ENCODE assay signal across 19 cellular contexts in genomic region chr14:90521930-90522483, GRCh38.
A peak's percentile ranks its signal among the peaks of the same experiment; 100 is the strongest.
DNase-seq lines count a peak whose midpoint lies in the region; ATAC-seq, FAIRE-seq and TF ChIP-seq lines count a peak whose summit lies in the region.
"Had no signal": no experiment of that assay in that cellular context is flagged by ENCODE, and none has a peak within 500 bp of the region (broad histone marks: within the 10 kb centered on the region; RNA-seq: fewer than 3 reads in every experiment).

No MANE protein-coding gene starts in this region.

- peaks cover 5% of the 10 kb centered on the region for H3K4me1 Mint-ChIP-seq in astrocyte (ENCODE audit: low read depth, unreplicated experiment)
- H3K4me1 Mint-ChIP-seq: activated B cell treated with CpG ODN at 0.5 μM for 24 hours; activated naive CD4-positive, alpha-beta T cell treated with anti-CD3 and anti-CD28 coated beads, Interleukin-2, amount 50 U/mL, for 24 hours; CD8-positive, alpha-beta memory T cell; stimulated activated effector memory CD8-positive, alpha-beta T cell treated with anti-CD3 and anti-CD28 coated beads, Interleukin-12 subunit alpha, Interleukin-12 subunit beta, amount 100 ng/mL, for 72 hours had no signal

- FAIRE-seq in astrocyte (lab: Jason Lieb, UNC) = no peak

- no peaks in the 10 kb centered on the region; the same call in 1 of the 2 replicates for H3K9me3 ChIP-seq in BE2C
- H3K9me3 ChIP-seq in astrocyte (ENCODE audit: insufficient read depth, low read depth, low read length) = peaks cover 6% of the 10 kb centered on the region
- peaks cover 0 to 13% (median 9%) of the 10 kb centered on the region in 8 donors for H3K9me3 ChIP-seq in spleen

- H3K27me3 ChIP-seq in BE2C (no peaks in the 10 kb centered on the region), astrocyte (ENCODE audit: insufficient read depth, low read length) (no peaks in the 10 kb centered on the region), layer of hippocampus (ENCODE audit: control insufficient read depth, insufficient read depth, low read length) (no peaks in the 10 kb centered on the region), spleen (replicated peaks in 1 of 7) (peaks cover 0 to 17% (median 0%) of the 10 kb centered on the region in 7 donors)

- peak overlapping the region; percentile 41 for H3K4me3 ChIP-seq in BE2C (ENCODE audit: low read depth, low read length)
- H3K4me3 ChIP-seq in astrocyte (ENCODE audit: insufficient read depth, low read depth, low read length) = no peak overlapping the region
- H3K4me3 ChIP-seq in spleen = no peak overlapping the region
- H3K4me3 ChIP-seq: SK-N-MC had no signal

- H3K27ac Mint-ChIP-seq in astrocyte (ENCODE audit: unreplicated experiment) = no peak overlapping the region
- H3K27ac Mint-ChIP-seq: activated B cell treated with CpG ODN at 0.5 μM for 24 hours; activated naive CD4-positive, alpha-beta T cell treated with anti-CD3 and anti-CD28 coated beads, Interleukin-2, amount 50 U/mL, for 24 hours; dendritic cell treated with granulocyte-macrophage colony-stimulating factor and Interleukin-4, amounts not matched to agents 40 ng/mL and 50 ng/mL, for 4 days; mesothelial cell of epicardium; stimulated activated effector memory CD8-positive, alpha-beta T cell treated with anti-CD3 and anti-CD28 coated beads, Interleukin-12 subunit alpha, Interleukin-12 subunit beta, amount 100 ng/mL, for 72 hours had no signal

- 89 to 92% (median 90%) methylated on average over 13 to 18 of the region's 18 CpGs for WGBS in spleen, 5 donors

- peak overlapping the region; percentile 81 for H3K4me2 ChIP-seq in astrocyte (ENCODE audit: low read length)

- peaks cover 8% of the 10 kb centered on the region for H3K9me3 Mint-ChIP-seq in astrocyte (ENCODE audit: unreplicated experiment)
- H3K9me3 Mint-ChIP-seq: activated naive CD4-positive, alpha-beta T cell treated with anti-CD3 and anti-CD28 coated beads, Interleukin-2, amount 50 U/mL, for 24 hours had no signal

- in situ Hi-C loops in G401 (cut with HindIII; ENCODE audit: low sequenced_read_pairs) = no loop called here

- no peaks in the 10 kb centered on the region for H4K20me1 ChIP-seq in astrocyte (ENCODE audit: insufficient read depth, low read length)

- H2AFZ ChIP-seq in astrocyte (ENCODE audit: low read depth, low read length) = no peak overlapping the region

- H3K4me3 Mint-ChIP-seq in astrocyte (ENCODE audit: unreplicated experiment) = no peak overlapping the region
- H3K4me3 Mint-ChIP-seq: activated B cell treated with CpG ODN at 0.5 μM for 24 hours; activated naive CD4-positive, alpha-beta T cell treated with anti-CD3 and anti-CD28 coated beads, Interleukin-2, amount 50 U/mL, for 24 hours; CD8-positive, alpha-beta memory T cell; dendritic cell treated with granulocyte-macrophage colony-stimulating factor and Interleukin-4, amounts not matched to agents 40 ng/mL and 50 ng/mL, for 4 days; mesothelial cell of epicardium; neural crest cell; stimulated activated effector memory CD8-positive, alpha-beta T cell treated with anti-CD3 and anti-CD28 coated beads, Interleukin-12 subunit alpha, Interleukin-12 subunit beta, amount 100 ng/mL, for 72 hours had no signal

- intact Hi-C loops in spleen (cut with DNase I; ENCODE audit: low total_unique reads) = no loop called here

- TF ChIP-seq CTCF in BE2C (IDR thresholded peaks at IDR 0.05; ENCODE audit: low read depth, low read length) = no peak
- no peak for TF ChIP-seq CTCF in astrocyte (IDR thresholded peaks at IDR 0.05; ENCODE audit: insufficient read depth, low read depth, low read length)
- no peak for TF ChIP-seq CTCF in spleen (IDR thresholded peaks at IDR 0.05 in 8 of 11, conservative IDR thresholded peaks at IDR 0.05 in 3 of 11)

- H3K36me3 ChIP-seq in BE2C = no peaks in the 10 kb centered on the region
- H3K36me3 ChIP-seq in astrocyte (ENCODE audit: insufficient read depth, low read length) = no peaks in the 10 kb centered on the region
- H3K36me3 ChIP-seq in spleen = no peaks in the 10 kb centered on the region

- H3K4me1 ChIP-seq in BE2C (peaks cover 18% of the 10 kb centered on the region), astrocyte (ENCODE audit: insufficient read depth, low read length) (peaks cover 17% of the 10 kb centered on the region), spleen (peaks cover 0 to 66% (median 21%) of the 10 kb centered on the region in 6 donors)

- no peak for ATAC-seq in GM18858 (IDR thresholded peaks at IDR 0.05; ENCODE audit: unreplicated experiment)
- ATAC-seq: stimulated activated effector memory CD8-positive, alpha-beta T cell treated with anti-CD3 and anti-CD28 coated beads, Interleukin-12 subunit alpha, Interleukin-12 subunit beta, amount 100 ng/mL, for 72 hours had no signal

- DNase-seq in BE2C (no peak), astrocyte (ENCODE audit: low read depth) (no peak), spleen (peak; percentile 37), G401 (ENCODE audit: low spot score) (no peak), occipital lobe (lab: John Stamatoyannopoulos, UW) (no peak)
- no peak for DNase-seq in activated CD4-positive, alpha-beta T cell treated with anti-CD3 and anti-CD28 coated beads, Interleukin-2, amount 50 U/mL, for 1 hour
- DNase-seq: activated B cell treated with CpG ODN at 0.5 μM for 24 hours; activated T-cell treated with anti-CD3 and anti-CD28 coated beads, Interleukin-2, amount 50 U/mL, for 48 hours; CD8-positive, alpha-beta memory T cell; foreskin melanocyte; KG1 had no signal

- H3K36me3 Mint-ChIP-seq in astrocyte (ENCODE audit: low read depth, unreplicated experiment) = peaks cover 5% of the 10 kb centered on the region
- H3K36me3 Mint-ChIP-seq: activated naive CD4-positive, alpha-beta T cell treated with anti-CD3 and anti-CD28 coated beads, Interleukin-2, amount 50 U/mL, for 24 hours; CD8-positive, alpha-beta memory T cell; mesothelial cell of epicardium; stimulated activated effector memory CD8-positive, alpha-beta T cell treated with anti-CD3 and anti-CD28 coated beads, Interleukin-12 subunit alpha, Interleukin-12 subunit beta, amount 100 ng/mL, for 72 hours had no signal

- no peak overlapping the region for H3K27ac ChIP-seq in astrocyte (ENCODE audit: low read depth, low read length)
- H3K27ac ChIP-seq in layer of hippocampus (ENCODE audit: low read depth, low read length) = peak overlapping the region; percentile 79
- peak overlapping the region in 1 of 8 donors; percentile 43 for H3K27ac ChIP-seq in spleen
- H3K27ac ChIP-seq: SK-N-MC had no signal

- no peak overlapping the region for H3K9ac ChIP-seq in astrocyte (ENCODE audit: low read length)

- TF ChIP-seq POLR2A in spleen (IDR thresholded peaks at IDR 0.05) = no peak

- peaks cover 33% of the 10 kb centered on the region for H3K27me3 Mint-ChIP-seq in astrocyte (ENCODE audit: low read depth, unreplicated experiment)
- H3K27me3 Mint-ChIP-seq: activated B cell treated with CpG ODN at 0.5 μM for 24 hours; activated naive CD4-positive, alpha-beta T cell treated with anti-CD3 and anti-CD28 coated beads, Interleukin-2, amount 50 U/mL, for 24 hours had no signal

- no peaks in the 10 kb centered on the region for H3K79me2 ChIP-seq in astrocyte (ENCODE audit: insufficient read depth, low read length)
